8 cellular contexts compared by ENCODE assay signal in genomic region chr11:693887-694562, GRCh38. TPM values are rescaled to one million over a fixed set of nuclear protein-coding genes. Genes with fewer than 3 reads are reported as not detected.
DNase-seq lines count a peak whose midpoint lies in the region; ATAC-seq and TF ChIP-seq lines count a peak whose summit lies in the region.

No MANE protein-coding gene starts in this region.

- H3K9ac ChIP-seq in Karpas-422 (ENCODE audit: low read length) = peak overlapping the region; percentile 90

- peak overlapping the region; percentile 87 for H3K4me3 Mint-ChIP-seq in natural killer cell treated with Interleukin-12 subunit alpha and Interleukin-12 subunit beta and Interleukin-15 and Interleukin-18, amount 100 ng/mL, for 72 hours

- no peaks in the 10 kb centered on the region for H3K9me3 ChIP-seq in Karpas-422 (ENCODE audit: low read length)
- no peaks in the 10 kb centered on the region for H3K9me3 ChIP-seq in body of pancreas

- no peaks in the 10 kb centered on the region for H3K27me3 Mint-ChIP-seq in natural killer cell treated with Interleukin-12 subunit alpha and Interleukin-12 subunit beta and Interleukin-15 and Interleukin-18, amount 100 ng/mL, for 72 hours

- H3K36me3 ChIP-seq in Karpas-422 (ENCODE audit: insufficient read depth, low read length) = no peaks in the 10 kb centered on the region
- H3K36me3 ChIP-seq in body of pancreas (replicated peaks in 1 of 2; ENCODE audit: insufficient read depth in 1 of 2, low read depth in 2 of 2) = no peaks in the 10 kb centered on the region

- TF ChIP-seq CTCF in C4-2B (conservative IDR thresholded peaks at IDR 0.05) = no peak
- TF ChIP-seq CTCF in body of pancreas (IDR thresholded peaks at IDR 0.05) = no peak

- no peaks in the 10 kb centered on the region for H3K9me3 Mint-ChIP-seq in natural killer cell treated with Interleukin-12 subunit alpha and Interleukin-12 subunit beta and Interleukin-15 and Interleukin-18, amount 100 ng/mL, for 72 hours

- ATAC-seq in body of pancreas = no peak
- ATAC-seq in natural killer cell treated with Interleukin-12 subunit alpha and Interleukin-12 subunit beta and Interleukin-15 and Interleukin-18, amount 100 ng/mL, for 72 hours = no peak
- no peak for ATAC-seq in GM19328 (IDR thresholded peaks at IDR 0.05; ENCODE audit: unreplicated experiment)

- intact Hi-C loops in body of pancreas (cut with DNase I) = no loop called here

- H3K4me1 ChIP-seq in Karpas-422 (ENCODE audit: low read length) (peaks cover 40% of the 10 kb centered on the region), body of pancreas (peaks cover 40% of the 10 kb centered on the region)

- H3K9me2 ChIP-seq in Karpas-422 (replicated peaks; ENCODE audit: insufficient read depth, low read length) = no peaks in the 10 kb centered on the region

- 58 to 60% methylated on average over 8 to 12 of the region's 15 CpGs for WGBS in body of pancreas, 2 donors

- H3K4me1 Mint-ChIP-seq in natural killer cell treated with Interleukin-12 subunit alpha and Interleukin-12 subunit beta and Interleukin-15 and Interleukin-18, amount 100 ng/mL, for 72 hours (ENCODE audit: low read depth in 2 of 2) = peaks cover 27 to 30% of the 10 kb centered on the region in 2 donors

- peak overlapping the region; percentile 84 to 87 for H3K27ac Mint-ChIP-seq in natural killer cell treated with Interleukin-12 subunit alpha and Interleukin-12 subunit beta and Interleukin-15 and Interleukin-18, amount 100 ng/mL, for 72 hours

- peak overlapping the region; percentile 84 for H3K4me3 ChIP-seq in Karpas-422 (ENCODE audit: low read length)
- H3K4me3 ChIP-seq in body of pancreas = no peak overlapping the region

- TF ChIP-seq POLR2A in body of pancreas (IDR thresholded peaks at IDR 0.05) = no peak

- H3K36me3 Mint-ChIP-seq in natural killer cell treated with Interleukin-12 subunit alpha and Interleukin-12 subunit beta and Interleukin-15 and Interleukin-18, amount 100 ng/mL, for 72 hours = no peaks in the 10 kb centered on the region

- no peak for DNase-seq in Karpas-422
- DNase-seq in body of pancreas = peak; percentile 49 to 61 (median 54)
- no peak for DNase-seq in natural killer cell treated with Interleukin-12 subunit alpha and Interleukin-12 subunit beta and Interleukin-15 and Interleukin-18, amount 100 ng/mL, for 72 hours (ENCODE audit: low spot score)
- no peak for DNase-seq in KG1 (lab: John Stamatoyannopoulos, UW)
- no peak for DNase-seq in central memory CD4-positive, alpha-beta T cell
- DNase-seq in GM03348 (ENCODE audit: low spot score) = no peak

- H3K27me3 ChIP-seq in Karpas-422 (ENCODE audit: low read length) = no peaks in the 10 kb centered on the region
- no peaks in the 10 kb centered on the region for H3K27me3 ChIP-seq in body of pancreas

- H4K20me1 ChIP-seq in Karpas-422 (ENCODE audit: insufficient read depth, low read depth, low read length) = 0 out of 2 replicates have a peak, but pooled peaks cover 7% of the 10 kb centered on the region

- H3K4me2 ChIP-seq in Karpas-422 (ENCODE audit: low read depth, low read length, poor library complexity, severe bottlenecking) = peak overlapping the region; percentile 78

- peaks cover 41% of the 10 kb centered on the region for H3K79me2 ChIP-seq in Karpas-422 (ENCODE audit: low read length)

- H3K27ac ChIP-seq in C4-2B = peak overlapping the region; percentile 92
- H3K27ac ChIP-seq in Karpas-422 (ENCODE audit: low read length) = no peak overlapping the region
- H3K27ac ChIP-seq in body of pancreas = peak overlapping the region in 3 of 4 donors; percentile 28 to 99 (median 98)

- H2AFZ ChIP-seq in Karpas-422 (ENCODE audit: low read length) = no peak overlapping the region

RNA-seq across cellular contexts. Expression of gene DEAF1, which starts 1.0 kb away (rescaled TPM):
- total RNA-seq in Karpas-422 (2014; rRNA removed; shearing (Covaris generic); ENCODE audit: low replicate concordance) = 35.9 and 57.3 TPM in 2 replicates
- 10 to 100 TPM; 15.8 to 28.0 TPM for total RNA-seq in body of pancreas
- 10 to 100 TPM; 23.2 to 83.6 TPM for total RNA-seq in natural killer cell treated with Interleukin-12 subunit alpha and Interleukin-12 subunit beta and Interleukin-15 and Interleukin-18, amount 100 ng/mL, for 72 hours

RNA-seq across cellular contexts. Expression of gene TMEM80, which starts 1.6 kb away (rescaled TPM):
- total RNA-seq in Karpas-422 (2014; rRNA removed; shearing (Covaris generic); ENCODE audit: low replicate concordance) = 25.4 and 32.8 TPM in 2 replicates
- 10 to 100 TPM; 21.8 to 36.3 TPM for total RNA-seq in body of pancreas
- 10 to 100 TPM; 15.3 to 20.3 TPM for total RNA-seq in natural killer cell treated with Interleukin-12 subunit alpha and Interleukin-12 subunit beta and Interleukin-15 and Interleukin-18, amount 100 ng/mL, for 72 hours

RNA-seq across cellular contexts. Expression of gene EPS8L2, which starts 12.0 kb away (rescaled TPM):
- total RNA-seq in Karpas-422 (2014; rRNA removed; shearing (Covaris generic); ENCODE audit: low replicate concordance) = 2.3 and 10.4 TPM in 2 replicates
- total RNA-seq in body of pancreas = 100 to 1,000 TPM; 126 to 153 TPM
- 10 to 100 TPM in 1 of 2 donors, 1 to 10 TPM in 1; 2.9 to 13.0 TPM for total RNA-seq in natural killer cell treated with Interleukin-12 subunit alpha and Interleukin-12 subunit beta and Interleukin-15 and Interleukin-18, amount 100 ng/mL, for 72 hours

RNA-seq across cellular contexts. Expression of gene TALDO1, which starts 53.2 kb away (rescaled TPM):
- 127 and 177 TPM in 2 replicates for total RNA-seq in Karpas-422 (2014; rRNA removed; shearing (Covaris generic); ENCODE audit: low replicate concordance)
- total RNA-seq in body of pancreas = 100 to 1,000 TPM in 1 of 2 donors, 10 to 100 TPM in 1; 78.9 to 119 TPM
- 100 to 1,000 TPM; 201 to 242 TPM for total RNA-seq in natural killer cell treated with Interleukin-12 subunit alpha and Interleukin-12 subunit beta and Interleukin-15 and Interleukin-18, amount 100 ng/mL, for 72 hours

RNA-seq across cellular contexts. Expression of gene DRD4, which starts 57.0 kb away (rescaled TPM):
- not detected in 2 replicates for total RNA-seq in Karpas-422 (2014; rRNA removed; shearing (Covaris generic); ENCODE audit: low replicate concordance)
- total RNA-seq in body of pancreas = 1 to 10 TPM in 1 of 2 donors, not detected in 1; 3.0 TPM
- 1 to 10 TPM in 1 of 2 donors, under 1 TPM in 1; 0.48 to 1.3 TPM for total RNA-seq in natural killer cell treated with Interleukin-12 subunit alpha and Interleukin-12 subunit beta and Interleukin-15 and Interleukin-18, amount 100 ng/mL, for 72 hours

Comparison
In these comparisons a context has a peak if more than half of its experiments do, and no peak if none do; other contexts are left out.
1. DNase-seq: peak in body of pancreas (4 of 4); none in Karpas-422 (single experiment), natural killer cell treated with Interleukin-12 subunit alpha and Interleukin-12 subunit beta and Interleukin-15 and Interleukin-18, amount 100 ng/mL, for 72 hours (single experiment), KG1 (single experiment), central memory CD4-positive, alpha-beta T cell (single experiment) and GM03348 (single experiment).
2. RNA of gene EPS8L2, which starts 12.0 kb away (total RNA-seq): 126 to 153 TPM in body of pancreas; 2.9 to 13.0 TPM in natural killer cell treated with Interleukin-12 subunit alpha and Interleukin-12 subunit beta and Interleukin-15 and Interleukin-18, amount 100 ng/mL, for 72 hours and 2.3 to 10.4 TPM in Karpas-422; every median in the first group is over 4 times any median in the second.